In genomic region chr17:36933174-36934143, GRCh38 we compare ENCODE assay signal across 13 cellular contexts. TPM values are rescaled to one million over a fixed set of nuclear protein-coding genes. Genes with fewer than 3 reads are reported as not detected.
DNase-seq lines count a peak whose midpoint lies in the region; ATAC-seq, FAIRE-seq and TF ChIP-seq lines count a peak whose summit lies in the region.
"Had no signal": no experiment of that assay in that cellular context is flagged by ENCODE, and none has a peak within 500 bp of the region (broad histone marks: within the 10 kb centered on the region; RNA-seq: fewer than 3 reads in every experiment).

No MANE protein-coding gene starts in this region.

- intact Hi-C loops in activated CD4-positive, alpha-beta T cell treated with anti-CD3 and anti-CD28 coated beads for 36 hours (cut with DNase I, micrococcal nuclease) = loop anchor here in 1 of 2 experiments (2.0 kb wide), 1 partner anchor 15 kb away; the partner anchor contains the start of gene AATF
- intact Hi-C loops in activated T-helper 1 cell treated with anti-CD3 and anti-CD28 coated beads, Interleukin-12 subunit alpha, Interleukin-12 subunit beta, Interleukin-2, Interleukin-4 antibody, amounts not matched to agents 30 ng/mL and 10 ng/mL and 1 ng/mL, durations not matched to agents 14 hours and 24 hours and 36 hours (cut with micrococcal nuclease) = loop anchor here (2.0 to 5.0 kb wide), 4 partner anchors 13 to 306 kb away; no protein-coding TSS in a partner anchor
- intact Hi-C loops in kidney (cut with DNase I) = no loop called here

- no peak for DNase-seq in activated CD4-positive, alpha-beta T cell treated with anti-CD3 and anti-CD28 coated beads, Interleukin-2, amount 10 ng/mL, durations not matched to agents 7 days and 5 days
- no peak for DNase-seq in activated CD4-positive, alpha-beta T cell treated with anti-CD3 and anti-CD28 coated beads for 36 hours
- no peak for DNase-seq in activated T-helper 1 cell treated with anti-CD3 and anti-CD28 coated beads, Interleukin-12 subunit alpha, Interleukin-12 subunit beta, Interleukin-2, Interleukin-4 antibody, amounts not matched to agents 30 ng/mL and 10 ng/mL and 1 ng/mL, durations not matched to agents 14 hours and 24 hours and 36 hours (ENCODE audit: low spot score)
- DNase-seq in kidney (no peak), smooth muscle cell (lab: John Stamatoyannopoulos, UW; ENCODE audit: unreplicated experiment) (no peak), NCI-H187 treated with DMSO at 0.1 percent for 48 hours (lab: John Stamatoyannopoulos, UW) (no peak)
- DNase-seq: activated CD4-positive, alpha-beta T cell treated with anti-CD3 and anti-CD28 coated beads, Interleukin-2, amount 50 U/mL, for 1 hour; kidney glomerular epithelial cell; NCI-H526 treated with DMSO at 0.1 percent for 48 hours had no signal

- peak overlapping the region; percentile 80 for H3K27ac Mint-ChIP-seq in activated CD4-positive, alpha-beta T cell treated with anti-CD3 and anti-CD28 coated beads, Interleukin-2, amount 10 ng/mL, durations not matched to agents 7 days and 5 days
- no peak overlapping the region for H3K27ac Mint-ChIP-seq in activated CD4-positive, alpha-beta T cell treated with anti-CD3 and anti-CD28 coated beads for 36 hours
- peak overlapping the region; percentile 53 for H3K27ac Mint-ChIP-seq in activated T-helper 1 cell treated with anti-CD3 and anti-CD28 coated beads, Interleukin-12 subunit alpha, Interleukin-12 subunit beta, Interleukin-2, Interleukin-4 antibody, amounts not matched to agents 30 ng/mL and 10 ng/mL and 1 ng/mL, durations not matched to agents 14 hours and 24 hours and 36 hours

- no peaks in the 10 kb centered on the region for H3K9me3 Mint-ChIP-seq in activated CD4-positive, alpha-beta T cell treated with anti-CD3 and anti-CD28 coated beads, Interleukin-2, amount 10 ng/mL, durations not matched to agents 7 days and 5 days
- no peaks in the 10 kb centered on the region for H3K9me3 Mint-ChIP-seq in activated CD4-positive, alpha-beta T cell treated with anti-CD3 and anti-CD28 coated beads for 36 hours (ENCODE audit: low read depth)
- no peaks in the 10 kb centered on the region for H3K9me3 Mint-ChIP-seq in activated T-helper 1 cell treated with anti-CD3 and anti-CD28 coated beads, Interleukin-12 subunit alpha, Interleukin-12 subunit beta, Interleukin-2, Interleukin-4 antibody, amounts not matched to agents 30 ng/mL and 10 ng/mL and 1 ng/mL, durations not matched to agents 14 hours and 24 hours and 36 hours

- peak overlapping the region; percentile 47 for H3K4me3 Mint-ChIP-seq in activated CD4-positive, alpha-beta T cell treated with anti-CD3 and anti-CD28 coated beads, Interleukin-2, amount 10 ng/mL, durations not matched to agents 7 days and 5 days
- H3K4me3 Mint-ChIP-seq in activated CD4-positive, alpha-beta T cell treated with anti-CD3 and anti-CD28 coated beads for 36 hours = no peak overlapping the region
- H3K4me3 Mint-ChIP-seq in activated T-helper 1 cell treated with anti-CD3 and anti-CD28 coated beads, Interleukin-12 subunit alpha, Interleukin-12 subunit beta, Interleukin-2, Interleukin-4 antibody, amounts not matched to agents 30 ng/mL and 10 ng/mL and 1 ng/mL, durations not matched to agents 14 hours and 24 hours and 36 hours = peak overlapping the region; percentile 40

- TF ChIP-seq CTCF in kidney (IDR thresholded peaks at IDR 0.05; ENCODE audit: borderline replicate concordance, extremely low read depth, insufficient read depth) (no peak), smooth muscle cell (IDR thresholded peaks at IDR 0.05; ENCODE audit: borderline replicate concordance, insufficient read depth, poor library complexity, severe bottlenecking) (no peak)

- no peaks in the 10 kb centered on the region for H3F3A ChIP-seq in smooth muscle cell (ENCODE audit: low read depth)

- H3K9ac ChIP-seq in kidney (ENCODE audit: low read length in 2 of 2) = peak overlapping the region; percentile 22 to 71
- no peak overlapping the region for H3K9ac ChIP-seq in smooth muscle cell (ENCODE audit: low read depth)

- ATAC-seq in activated CD4-positive, alpha-beta T cell treated with anti-CD3 and anti-CD28 coated beads for 36 hours = no peak
- no peak for ATAC-seq in HG03159 (IDR thresholded peaks at IDR 0.05; ENCODE audit: unreplicated experiment)
- no peak for ATAC-seq in HG02852 (IDR thresholded peaks at IDR 0.05; ENCODE audit: unreplicated experiment)

- POLR2A ChIA-PET in activated CD4-positive, alpha-beta T cell treated with anti-CD3 and anti-CD28 coated beads, Interleukin-2, amount 10 ng/mL, durations not matched to agents 7 days and 5 days (lab: Charles Lee) = no interaction called here
- POLR2A ChIA-PET in activated CD4-positive, alpha-beta T cell treated with anti-CD3 and anti-CD28 coated beads for 36 hours (lab: Charles Lee) = interaction anchor here (1.5 kb wide), 1 partner anchor 12 kb away, joined by 6 read pairs; no protein-coding TSS in a partner anchor

- H3K4me2 ChIP-seq in smooth muscle cell = peak overlapping the region; percentile 82

- no peaks in the 10 kb centered on the region for H3K79me2 ChIP-seq in smooth muscle cell (ENCODE audit: low read depth)

- no peak overlapping the region for H2AFZ ChIP-seq in smooth muscle cell (ENCODE audit: low read depth)

- CTCF ChIA-PET in activated CD4-positive, alpha-beta T cell treated with anti-CD3 and anti-CD28 coated beads, Interleukin-2, amount 10 ng/mL, durations not matched to agents 7 days and 5 days (lab: Charles Lee) = interaction anchor here (1.0 to 1.5 kb wide), 2 partner anchors 12 to 14 kb away, joined by 3 to 6 read pairs; no protein-coding TSS in a partner anchor
- CTCF ChIA-PET in activated CD4-positive, alpha-beta T cell treated with anti-CD3 and anti-CD28 coated beads for 36 hours (lab: Charles Lee) = interaction anchor here (1.0 to 1.4 kb wide), 3 partner anchors 11 to 16 kb away, joined by 3 to 5 read pairs (median 4); partner anchors contain the start of gene AATF

- FAIRE-seq in kidney (lab: Jason Lieb, UNC) = no peak
- FAIRE-seq: colon had no signal

- peaks cover 9% of the 10 kb centered on the region for H3K36me3 Mint-ChIP-seq in activated CD4-positive, alpha-beta T cell treated with anti-CD3 and anti-CD28 coated beads, Interleukin-2, amount 10 ng/mL, durations not matched to agents 7 days and 5 days (ENCODE audit: low read depth)
- H3K36me3 Mint-ChIP-seq in activated CD4-positive, alpha-beta T cell treated with anti-CD3 and anti-CD28 coated beads for 36 hours (ENCODE audit: low read depth) = no peaks in the 10 kb centered on the region
- H3K36me3 Mint-ChIP-seq in activated T-helper 1 cell treated with anti-CD3 and anti-CD28 coated beads, Interleukin-12 subunit alpha, Interleukin-12 subunit beta, Interleukin-2, Interleukin-4 antibody, amounts not matched to agents 30 ng/mL and 10 ng/mL and 1 ng/mL, durations not matched to agents 14 hours and 24 hours and 36 hours (ENCODE audit: low read depth) = no peaks in the 10 kb centered on the region

- peaks cover 57% of the 10 kb centered on the region for H3K4me1 Mint-ChIP-seq in activated CD4-positive, alpha-beta T cell treated with anti-CD3 and anti-CD28 coated beads, Interleukin-2, amount 10 ng/mL, durations not matched to agents 7 days and 5 days
- peaks cover 63% of the 10 kb centered on the region for H3K4me1 Mint-ChIP-seq in activated CD4-positive, alpha-beta T cell treated with anti-CD3 and anti-CD28 coated beads for 36 hours
- H3K4me1 Mint-ChIP-seq in activated T-helper 1 cell treated with anti-CD3 and anti-CD28 coated beads, Interleukin-12 subunit alpha, Interleukin-12 subunit beta, Interleukin-2, Interleukin-4 antibody, amounts not matched to agents 30 ng/mL and 10 ng/mL and 1 ng/mL, durations not matched to agents 14 hours and 24 hours and 36 hours (ENCODE audit: low read depth) = peaks cover 37% of the 10 kb centered on the region

- peaks cover 94% of the 10 kb centered on the region for H3K27me3 Mint-ChIP-seq in activated CD4-positive, alpha-beta T cell treated with anti-CD3 and anti-CD28 coated beads, Interleukin-2, amount 10 ng/mL, durations not matched to agents 7 days and 5 days
- peaks cover 89% of the 10 kb centered on the region for H3K27me3 Mint-ChIP-seq in activated CD4-positive, alpha-beta T cell treated with anti-CD3 and anti-CD28 coated beads for 36 hours
- peaks cover 88% of the 10 kb centered on the region for H3K27me3 Mint-ChIP-seq in activated T-helper 1 cell treated with anti-CD3 and anti-CD28 coated beads, Interleukin-12 subunit alpha, Interleukin-12 subunit beta, Interleukin-2, Interleukin-4 antibody, amounts not matched to agents 30 ng/mL and 10 ng/mL and 1 ng/mL, durations not matched to agents 14 hours and 24 hours and 36 hours (ENCODE audit: insufficient read depth)

- H3K4me1 ChIP-seq in kidney (ENCODE audit: control insufficient read depth in 1 of 2, insufficient read depth in 1 of 2, low read depth in 1 of 2, low read length in 2 of 2) (peaks cover 13 to 20% of the 10 kb centered on the region in 2 donors), smooth muscle cell (ENCODE audit: low read depth) (peaks cover 61% of the 10 kb centered on the region)

- H3K36me3 ChIP-seq in kidney (ENCODE audit: control insufficient read depth in 1 of 2, insufficient read depth in 2 of 2, low read length in 2 of 2) (no peaks in the 10 kb centered on the region), smooth muscle cell (ENCODE audit: low read depth) (no peaks in the 10 kb centered on the region)
- H3K36me3 ChIP-seq: tibial nerve had no signal

- H3K4me3 ChIP-seq in kidney (ENCODE audit: low read length in 2 of 2) = peak overlapping the region; percentile 31 to 81
- no peak overlapping the region for H3K4me3 ChIP-seq in smooth muscle cell

- peak overlapping the region; percentile 78 to 86 for H3K27ac ChIP-seq in kidney (ENCODE audit: low read depth in 2 of 2, low read length in 2 of 2)
- no peak overlapping the region for H3K27ac ChIP-seq in smooth muscle cell (ENCODE audit: low read depth)
- H3K27ac ChIP-seq: tibial nerve had no signal

- H3K27me3 ChIP-seq in smooth muscle cell (ENCODE audit: low read depth) = peaks cover 100% of the 10 kb centered on the region

- H4K20me1 ChIP-seq in smooth muscle cell (ENCODE audit: low read depth) = peaks cover 15% of the 10 kb centered on the region

- H3K9me3 ChIP-seq in kidney (ENCODE audit: control insufficient read depth in 1 of 2, low read length in 2 of 2) (no peaks in the 10 kb centered on the region), smooth muscle cell (replicated peaks; ENCODE audit: low read depth) (no peaks in the 10 kb centered on the region)
- H3K9me3 ChIP-seq: tibial nerve had no signal

- WGBS in smooth muscle cell (ENCODE audit: low lambda C conversion rate) = 6% methylated on average over 43 of the region's 43 CpGs

RNA-seq across cellular contexts. Expression of gene LHX1, which starts 3.8 kb away (rescaled TPM):
- total RNA-seq in activated CD4-positive, alpha-beta T cell treated with anti-CD3 and anti-CD28 coated beads, Interleukin-2, amount 10 ng/mL, durations not matched to agents 7 days and 5 days = not detected
- not detected for total RNA-seq in activated CD4-positive, alpha-beta T cell treated with anti-CD3 and anti-CD28 coated beads for 36 hours
- 0.17 and 0.36 TPM in 2 replicates for total RNA-seq in activated T-helper 1 cell treated with anti-CD3 and anti-CD28 coated beads, Interleukin-12 subunit alpha, Interleukin-12 subunit beta, Interleukin-2, Interleukin-4 antibody, amounts not matched to agents 30 ng/mL and 10 ng/mL and 1 ng/mL, durations not matched to agents 14 hours and 24 hours and 36 hours
- total RNA-seq in kidney (18.4 TPM), smooth muscle cell (not detected in 2 replicates)
- polyA plus RNA-seq in kidney (ENCODE audit: insufficient read depth, low read depth, low replicate concordance) (10.6 TPM), smooth muscle cell (not detected in 2 replicates)
- total RNA-seq: tibial nerve had no signal

RNA-seq across cellular contexts. Expression of gene AATF, which starts 15.3 kb away (rescaled TPM):
- total RNA-seq in activated CD4-positive, alpha-beta T cell treated with anti-CD3 and anti-CD28 coated beads, Interleukin-2, amount 10 ng/mL, durations not matched to agents 7 days and 5 days = 10 to 100 TPM; 79.6 to 83.6 TPM
- total RNA-seq in activated CD4-positive, alpha-beta T cell treated with anti-CD3 and anti-CD28 coated beads for 36 hours = 100 to 1,000 TPM in 1 of 2 experiments, 10 to 100 TPM in 1; 87.9 to 149 TPM
- 110 and 119 TPM in 2 replicates for total RNA-seq in activated T-helper 1 cell treated with anti-CD3 and anti-CD28 coated beads, Interleukin-12 subunit alpha, Interleukin-12 subunit beta, Interleukin-2, Interleukin-4 antibody, amounts not matched to agents 30 ng/mL and 10 ng/mL and 1 ng/mL, durations not matched to agents 14 hours and 24 hours and 36 hours
- total RNA-seq in kidney (36.8 TPM), smooth muscle cell (18.5 and 42.0 TPM in 2 replicates)
- polyA plus RNA-seq in kidney (ENCODE audit: insufficient read depth, low read depth, low replicate concordance) (50.4 TPM), smooth muscle cell (38.0 and 45.6 TPM in 2 replicates)

Comparison
In these comparisons a context has a peak if more than half of its experiments do, and no peak if none do; other contexts are left out.
1. RNA of gene LHX1, which starts 3.8 kb away (total RNA-seq): 18.4 TPM in kidney (single experiment); 0.17 to 0.36 TPM in activated T-helper 1 cell treated with anti-CD3 and anti-CD28 coated beads, Interleukin-12 subunit alpha, Interleukin-12 subunit beta, Interleukin-2, Interleukin-4 antibody, amounts not matched to agents 30 ng/mL and 10 ng/mL and 1 ng/mL, durations not matched to agents 14 hours and 24 hours and 36 hours, not detected in activated CD4-positive, alpha-beta T cell treated with anti-CD3 and anti-CD28 coated beads, Interleukin-2, amount 10 ng/mL, durations not matched to agents 7 days and 5 days, not detected in activated CD4-positive, alpha-beta T cell treated with anti-CD3 and anti-CD28 coated beads for 36 hours and not detected in smooth muscle cell; every median in the first group is over 10 times any median in the second.